15 cellular contexts compared by ENCODE assay signal in the genomic region with DNA sequence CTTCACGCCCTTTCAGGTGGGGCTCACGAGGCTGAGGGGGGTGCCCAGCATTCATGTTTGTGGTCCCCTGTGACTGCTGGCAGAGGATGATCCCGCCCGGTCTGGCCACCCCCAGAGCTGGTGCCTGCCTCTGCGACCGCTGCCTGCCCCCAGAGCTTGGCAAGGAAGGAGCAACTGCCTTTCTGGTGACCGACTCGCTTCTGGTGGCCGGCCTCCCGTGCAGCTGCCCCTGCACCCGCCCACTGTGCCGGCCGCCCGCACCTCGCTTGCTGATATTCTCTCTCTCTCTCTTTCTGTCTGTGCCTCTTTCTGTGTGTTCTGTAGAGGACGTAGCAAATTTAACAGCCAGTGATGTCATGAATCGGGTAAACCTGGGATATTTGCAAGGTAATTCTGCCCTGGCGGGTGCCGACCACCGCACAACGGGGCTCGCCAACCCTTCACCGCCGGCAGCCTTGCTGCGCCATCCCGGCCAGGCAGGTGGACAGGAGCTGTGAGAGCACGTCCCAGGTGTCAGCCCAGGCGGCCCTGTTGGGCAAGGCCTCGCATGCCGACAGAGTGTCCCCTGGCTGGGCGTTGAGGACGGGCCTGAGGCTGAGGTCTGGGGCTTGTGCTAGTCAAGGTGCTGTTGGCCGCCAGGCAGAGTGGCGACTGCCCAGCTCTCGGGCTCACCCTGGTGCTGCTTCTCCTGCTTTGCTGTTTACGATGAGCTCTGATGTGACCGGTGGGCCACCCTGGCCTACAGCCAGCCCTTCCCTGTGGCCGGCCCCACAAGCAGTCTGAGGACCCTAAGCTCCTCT.
DNase-seq lines count a peak whose midpoint lies in the region; ATAC-seq, FAIRE-seq and TF ChIP-seq lines count a peak whose summit lies in the region.
"Had no signal": no experiment of that assay in that cellular context is flagged by ENCODE, and none has a peak within 500 bp of the region (broad histone marks: within the 10 kb centered on the region; RNA-seq: fewer than 3 reads in every experiment).

No MANE protein-coding gene starts in this region.

- no peak overlapping the region for H3K4me3 Mint-ChIP-seq in activated naive CD8-positive, alpha-beta T cell treated with anti-CD3 and anti-CD28 coated beads for 36 hours
- H3K4me3 Mint-ChIP-seq in mesothelial cell of epicardium (no peak overlapping the region), nephron progenitor cell (no peak overlapping the region)
- H3K4me3 Mint-ChIP-seq: CD4-positive, CD25-positive, alpha-beta regulatory T cell had no signal

- H3K9me3 Mint-ChIP-seq in activated naive CD8-positive, alpha-beta T cell treated with anti-CD3 and anti-CD28 coated beads for 36 hours: no peaks in the 10 kb centered on the region
- H3K9me3 Mint-ChIP-seq in mesothelial cell of epicardium: no peaks in the 10 kb centered on the region
- H3K9me3 Mint-ChIP-seq in nephron progenitor cell: no peaks in the 10 kb centered on the region
- H3K9me3 Mint-ChIP-seq: CD4-positive, CD25-positive, alpha-beta regulatory T cell had no signal

- no peaks in the 10 kb centered on the region for H3K4me1 Mint-ChIP-seq in activated naive CD8-positive, alpha-beta T cell treated with anti-CD3 and anti-CD28 coated beads for 36 hours
- H3K4me1 Mint-ChIP-seq in mesothelial cell of epicardium (no peaks in the 10 kb centered on the region), nephron progenitor cell (peaks cover 5% of the 10 kb centered on the region)
- H3K4me1 Mint-ChIP-seq: CD4-positive, CD25-positive, alpha-beta regulatory T cell had no signal

- no peaks in the 10 kb centered on the region for H3K79me2 ChIP-seq in K562 (ENCODE audit: control insufficient read depth, insufficient read depth, low read length)

- H3K27me3 Mint-ChIP-seq in activated naive CD8-positive, alpha-beta T cell treated with anti-CD3 and anti-CD28 coated beads for 36 hours: no peaks in the 10 kb centered on the region
- H3K27me3 Mint-ChIP-seq in mesothelial cell of epicardium (ENCODE audit: low read depth) (peaks cover 2% of the 10 kb centered on the region), nephron progenitor cell (ENCODE audit: low read depth, poor library complexity) (peaks cover 8% of the 10 kb centered on the region)
- H3K27me3 Mint-ChIP-seq: CD4-positive, CD25-positive, alpha-beta regulatory T cell had no signal

- TF ChIP-seq EP300 in K562 (IDR thresholded peaks at IDR 0.05; ENCODE audit: low read length): no peak

- H3K27ac ChIP-seq in BLaER1 (no peak overlapping the region), K562 (ENCODE audit: extremely low read depth, low read depth, low read length) (no peak overlapping the region), neuronal stem cell (replicated peaks; ENCODE audit: low read length) (no peak overlapping the region)
- H3K27ac ChIP-seq: GM23248, HL-60 had no signal

- H2BK5ac ChIP-seq in neuronal stem cell (ENCODE audit: low read length): peak overlapping the region; percentile 53

- no peak for FAIRE-seq in K562 (lab: Jason Lieb, UNC)
- FAIRE-seq: H54 had no signal

- WGBS in K562 (ENCODE audit: insufficient coverage, low coverage, missing lambda C conversion rate): 2% methylated on average over 29 of the region's 38 CpGs
- no CpG with 5 or more reads among the region's 38 CpGs for WGBS in neuronal stem cell (ENCODE audit: extremely low coverage in 2 of 2, insufficient read length in 2 of 2, insufficient replicate concordance in 1 of 2), 2 donors

- H4K8ac ChIP-seq in neuronal stem cell (ENCODE audit: low read depth, low read length): no peak overlapping the region

- H4K91ac ChIP-seq in neuronal stem cell (ENCODE audit: low read depth, low read length, poor library complexity): no peak overlapping the region

- POLR2A ChIA-PET in K562 (lab: Yijun Ruan, JAX): interaction anchor here (0.6 to 0.9 kb wide), 2 partner anchors 201 to 940 kb away, joined by 3 to 4 read pairs; no protein-coding TSS in a partner anchor

- peak overlapping the region; percentile 6 for H2AK5ac ChIP-seq in neuronal stem cell (ENCODE audit: low read depth, low read length)

- H3K36me3 Mint-ChIP-seq in activated naive CD8-positive, alpha-beta T cell treated with anti-CD3 and anti-CD28 coated beads for 36 hours: no peaks in the 10 kb centered on the region
- H3K36me3 Mint-ChIP-seq in mesothelial cell of epicardium (no peaks in the 10 kb centered on the region), nephron progenitor cell (ENCODE audit: low read depth) (no peaks in the 10 kb centered on the region)
- H3K36me3 Mint-ChIP-seq: CD4-positive, CD25-positive, alpha-beta regulatory T cell had no signal

- no peaks in the 10 kb centered on the region for H3K79me1 ChIP-seq in neuronal stem cell (ENCODE audit: low read depth, low read length)

- TF ChIP-seq RAD21 in K562 (CRISPR knock-in tag; conservative IDR thresholded peaks at IDR 0.05 in 1 of 2, IDR thresholded peaks at IDR 0.05 in 1 of 2): no peak

- H3K9me3 ChIP-seq in BLaER1 (no peaks in the 10 kb centered on the region), K562 (replicated peaks; ENCODE audit: control insufficient read depth, insufficient read depth, low read depth, low read length) (no peaks in the 10 kb centered on the region), neuronal stem cell (replicated peaks in 1 of 2; ENCODE audit: control insufficient read depth in 2 of 2, insufficient read depth in 1 of 2, low read depth in 1 of 2, low read length in 2 of 2) (no peaks in the 10 kb centered on the region)

- no peak for TF ChIP-seq POLR2A in K562 (conservative IDR thresholded peaks at IDR 0.05)

- peak; percentile 19 for ATAC-seq in K562

- H3K4me1 ChIP-seq in BLaER1 (peaks cover 19% of the 10 kb centered on the region), K562 (replicated peaks in 1 of 2; ENCODE audit: control insufficient read depth in 2 of 2, insufficient read depth in 2 of 2, low read length in 2 of 2) (peaks cover 0 to 66% of the 10 kb centered on the region in 2 experiments; a peak in 2 of 5 replicates), neuronal stem cell (ENCODE audit: control insufficient read depth in 2 of 2, insufficient read depth in 1 of 2, low read depth in 1 of 2, low read length in 2 of 2) (no peaks in the 10 kb centered on the region)

- H3K36me3 ChIP-seq in BLaER1 (no peaks in the 10 kb centered on the region), H7 (replicated peaks; ENCODE audit: control insufficient read depth, insufficient read depth, low read length) (no peaks in the 10 kb centered on the region), K562 (ENCODE audit: control insufficient read depth, insufficient read depth, low read length) (no peaks in the 10 kb centered on the region), neuronal stem cell (replicated peaks in 1 of 2; ENCODE audit: control insufficient read depth in 2 of 2, insufficient read depth in 2 of 2, low read length in 2 of 2) (no peaks in the 10 kb centered on the region)

- H2BK120ac ChIP-seq in neuronal stem cell (ENCODE audit: low read depth, low read length): no peak overlapping the region

- no peaks in the 10 kb centered on the region for H3K9me1 ChIP-seq in K562 (ENCODE audit: control insufficient read depth, insufficient read depth, low read length)

- BruUV-seq in K562 (replicated peaks; lab: Mats Ljungman, UMichigan): no TSS peak

- H3K18ac ChIP-seq in neuronal stem cell (ENCODE audit: low read length): peak overlapping the region; percentile 91

- no peak overlapping the region for H2BK15ac ChIP-seq in neuronal stem cell (ENCODE audit: low read length)

- H3K27me3 ChIP-seq in BLaER1 (no peaks in the 10 kb centered on the region), H7 (ENCODE audit: control insufficient read depth, insufficient read depth, low read length) (no peaks in the 10 kb centered on the region), K562 (ENCODE audit: control insufficient read depth in 2 of 2, insufficient read depth in 2 of 2, low read length in 2 of 2) (peaks cover 58 to 88% of the 10 kb centered on the region in 2 experiments), neuronal stem cell (ENCODE audit: control insufficient read depth in 3 of 3, insufficient read depth in 3 of 3, low read depth in 1 of 3, low read length in 3 of 3) (peaks cover 0 to 54% (median 0%) of the 10 kb centered on the region in 3 experiments)

- no peak overlapping the region for H3K4ac ChIP-seq in neuronal stem cell (ENCODE audit: low read length)

- H3K4me2 ChIP-seq in BLaER1: peak overlapping the region; percentile 59
- H3K4me2 ChIP-seq in K562 (ENCODE audit: insufficient read depth, low read length): no peak overlapping the region
- no peak overlapping the region for H3K4me2 ChIP-seq in neuronal stem cell (ENCODE audit: insufficient read depth, low read length, poor library complexity, severe bottlenecking)

- peak overlapping the region; percentile 16 for H3K23ac ChIP-seq in neuronal stem cell (ENCODE audit: low read depth, low read length, poor library complexity)

- H3K9ac ChIP-seq in BLaER1 (peak overlapping the region; percentile 53; the same call in 1 of the 2 replicates), K562 (ENCODE audit: insufficient read depth in 1 of 2, low read depth in 2 of 2, low read length in 2 of 2) (peak overlapping the region in 1 of 2 experiments; percentile 35; a peak in 1 of 4 replicates), neuronal stem cell (ENCODE audit: low read depth, low read length, poor library complexity) (peak overlapping the region; percentile 2)
- H3K9ac ChIP-seq: GM23248 had no signal

- peak overlapping the region; percentile 41 for H2BK12ac ChIP-seq in neuronal stem cell (ENCODE audit: low read length)

- peak in 1 of 3 experiments; percentile 11; a peak in 1 of 6 replicates for TF ChIP-seq CTCF in K562 (IDR thresholded peaks at IDR 0.05 in 2 of 3, conservative IDR thresholded peaks at IDR 0.05 in 1 of 3; ENCODE audit: insufficient read depth in 2 of 3, low read depth in 1 of 3, low read length in 3 of 3)
- TF ChIP-seq CTCF in mesothelial cell of epicardium (IDR thresholded peaks at IDR 0.05; ENCODE audit: unreplicated experiment): no peak
- TF ChIP-seq CTCF in nephron progenitor cell (IDR thresholded peaks at IDR 0.05): no peak

- CTCF ChIA-PET in K562 (lab: Yijun Ruan, JAX; ENCODE audit: low intra/inter-chr PET ratio): no interaction called here

- H3K14ac ChIP-seq in neuronal stem cell (ENCODE audit: low read length): no peak overlapping the region

- H2AFZ ChIP-seq in K562 (ENCODE audit: low read depth, low read length) (no peak overlapping the region), neuronal stem cell (ENCODE audit: low read length) (no peak overlapping the region)
- H2AFZ ChIP-seq: GM23248 had no signal

- H4K20me1 ChIP-seq in BLaER1: no peaks in the 10 kb centered on the region
- peaks cover 15% of the 10 kb centered on the region for H4K20me1 ChIP-seq in K562 (replicated peaks; ENCODE audit: control insufficient read depth, insufficient read depth, low read length)

- in situ Hi-C loops in K562 (cut with MboI): no loop called here

- no peak overlapping the region for H3K4me3 ChIP-seq in BLaER1
- no peak overlapping the region for H3K4me3 ChIP-seq in H7 (ENCODE audit: insufficient read depth, low read depth, low read length)
- H3K4me3 ChIP-seq in K562: no peak overlapping the region
- no peak overlapping the region for H3K4me3 ChIP-seq in neuronal stem cell (ENCODE audit: low read length in 2 of 2)
- H3K4me3 ChIP-seq: GM23248 had no signal

- DNase-seq in H7: peak; percentile 62
- DNase-seq in K562 (ENCODE audit: extremely low read depth in 1 of 4, low spot score in 3 of 4): no peak
- no peak for DNase-seq in neuronal stem cell (ENCODE audit: low spot score)
- DNase-seq in activated naive CD8-positive, alpha-beta T cell treated with anti-CD3 and anti-CD28 coated beads for 36 hours: no peak
- DNase-seq in mesothelial cell of epicardium (ENCODE audit: low spot score in 2 of 2, unreplicated experiment in 2 of 2): no peak
- no peak for DNase-seq in MV-4-11 (lab: John Stamatoyannopoulos, UW)
- no peak for DNase-seq in nephron progenitor cell
- DNase-seq: CD4-positive, CD25-positive, alpha-beta regulatory T cell; DMS53; GF-D8; GM23248; KBM-7 had no signal

- intact Hi-C loops in K562 (cut with micrococcal nuclease): no loop called here

- H3K27ac Mint-ChIP-seq in activated naive CD8-positive, alpha-beta T cell treated with anti-CD3 and anti-CD28 coated beads for 36 hours: no peak overlapping the region
- no peak overlapping the region for H3K27ac Mint-ChIP-seq in mesothelial cell of epicardium
- H3K27ac Mint-ChIP-seq in nephron progenitor cell: no peak overlapping the region
- H3K27ac Mint-ChIP-seq: CD4-positive, CD25-positive, alpha-beta regulatory T cell had no signal
